In genomic region chr11:112292188-112292587, GRCh38 we compare ENCODE assay signal across 24 cellular contexts. TPM values are rescaled to one million over a fixed set of nuclear protein-coding genes. Genes with fewer than 3 reads are reported as not detected.
A peak's percentile ranks its signal among the peaks of the same experiment; 100 is the strongest.
DNase-seq lines count a peak whose midpoint lies in the region; ATAC-seq and TF ChIP-seq lines count a peak whose summit lies in the region.
"Had no signal": no experiment of that assay in that cellular context is flagged by ENCODE, and none has a peak within 500 bp of the region (broad histone marks: within the 10 kb centered on the region; RNA-seq: fewer than 3 reads in every experiment).

No MANE protein-coding gene starts in this region.

- in situ Hi-C loops in transverse colon (cut with MboI; ENCODE audit: low pct_ligation_motif_present in 1 of 4, low pct_unique_long_range_greater_than_20kb in 1 of 4, low sequenced_read_pairs in 3 of 4), result loop anchor here in 3 of 4 donors (25.0 kb wide), 3 partner anchors 180 to 995 kb away; no protein-coding TSS in a partner anchor

- no peaks in the 10 kb centered on the region for H3K79me2 ChIP-seq in osteoblast (ENCODE audit: insufficient read depth, low read length)

- H3K27ac ChIP-seq in right atrium auricular region (peak overlapping the region; percentile 84 to 90), right cardiac atrium (ENCODE audit: low read length) (no peak overlapping the region), osteoblast (ENCODE audit: low read depth, low read length) (peak overlapping the region; percentile 98), transverse colon (peak overlapping the region; percentile 13 to 80 (median 79))

- H3K9me3 ChIP-seq in right atrium auricular region (no peaks in the 10 kb centered on the region), right cardiac atrium (ENCODE audit: control insufficient read depth, low read length) (no peaks in the 10 kb centered on the region), osteoblast (ENCODE audit: low read depth, low read length) (no peaks in the 10 kb centered on the region), transverse colon (no peaks in the 10 kb centered on the region)
- H3K9me3 ChIP-seq: suprapubic skin had no signal

- no peaks in the 10 kb centered on the region for H4K20me1 ChIP-seq in osteoblast (ENCODE audit: insufficient read depth, low read length)

- H3K36me3 ChIP-seq in right atrium auricular region (no peaks in the 10 kb centered on the region), osteoblast (ENCODE audit: insufficient read depth, low read length) (no peaks in the 10 kb centered on the region), transverse colon (no peaks in the 10 kb centered on the region)
- H3K36me3 ChIP-seq: suprapubic skin had no signal

- TF ChIP-seq POLR2A in transverse colon (IDR thresholded peaks at IDR 0.05), result no peak

- H3K4me3 ChIP-seq in right atrium auricular region (no peak overlapping the region), right cardiac atrium (ENCODE audit: low read length) (no peak overlapping the region), osteoblast (ENCODE audit: insufficient read depth, low read length) (no peak overlapping the region), transverse colon (no peak overlapping the region)
- H3K4me3 ChIP-seq: suprapubic skin had no signal

- H3K27me3 Mint-ChIP-seq in brain, result peaks cover 1% of the 10 kb centered on the region

- ATAC-seq in right cardiac atrium (no peak), HG02840 (IDR thresholded peaks at IDR 0.05; ENCODE audit: low FRiP score, unreplicated experiment) (no peak)

- intact Hi-C loops in right cardiac atrium (cut with DNase I), result loop anchor here in 3 of 4 donors (5.0 to 10.0 kb wide), 4 partner anchors 65 to 993 kb away; no protein-coding TSS in a partner anchor
- intact Hi-C loops in transverse colon (cut with DNase I; ENCODE audit: low total_unique reads), result no loop called here

- peak overlapping the region; percentile 44 to 88 (median 81) for H3K4me3 Mint-ChIP-seq in brain
- H3K4me3 Mint-ChIP-seq: activated CD4-positive, alpha-beta T cell treated with anti-CD3 and anti-CD28 coated beads, Interleukin-2, amount 10 ng/mL, durations not matched to agents 24 days and 14 days; CD14-positive monocyte had no signal

- peak overlapping the region in 4 of 5 experiments; percentile 7 to 83 (median 66) for H3K27ac Mint-ChIP-seq in brain
- H3K27ac Mint-ChIP-seq: activated CD4-positive, alpha-beta T cell treated with anti-CD3 and anti-CD28 coated beads, Interleukin-2, amount 10 ng/mL, durations not matched to agents 24 days and 14 days had no signal

- H3K27me3 ChIP-seq in right atrium auricular region (no peaks in the 10 kb centered on the region), right cardiac atrium (ENCODE audit: control insufficient read depth, insufficient read depth) (no peaks in the 10 kb centered on the region), osteoblast (ENCODE audit: insufficient read depth, low read length) (no peaks in the 10 kb centered on the region), transverse colon (no peaks in the 10 kb centered on the region)
- H3K27me3 ChIP-seq: suprapubic skin had no signal

- peaks cover 23% of the 10 kb centered on the region for H3K36me3 Mint-ChIP-seq in brain
- H3K36me3 Mint-ChIP-seq: CD14-positive monocyte had no signal

- H3K4me1 ChIP-seq in right atrium auricular region (peaks cover 0 to 37% of the 10 kb centered on the region in 2 donors), right cardiac atrium (ENCODE audit: control insufficient read depth, insufficient read depth, low read length) (no peaks in the 10 kb centered on the region), osteoblast (ENCODE audit: insufficient read depth, low read length) (peaks cover 36% of the 10 kb centered on the region), transverse colon (peaks cover 2 to 22% (median 18%) of the 10 kb centered on the region in 4 donors)

- H3K4me2 ChIP-seq in osteoblast (ENCODE audit: insufficient read depth, low read length), result peak overlapping the region; percentile 65

- no peak for TF ChIP-seq EP300 in transverse colon (IDR thresholded peaks at IDR 0.05; ENCODE audit: low read depth)

- no peak overlapping the region for H2AFZ ChIP-seq in osteoblast (ENCODE audit: low read length)

- H3K4me1 Mint-ChIP-seq in brain, result peaks cover 62% of the 10 kb centered on the region

- TF ChIP-seq CTCF in right atrium auricular region (IDR thresholded peaks at IDR 0.05), result no peak
- no peak for TF ChIP-seq CTCF in brain (conservative IDR thresholded peaks at IDR 0.05)
- no peak for TF ChIP-seq CTCF in osteoblast (IDR thresholded peaks at IDR 0.05; ENCODE audit: extremely low read depth, low read depth, low read length)
- no peak for TF ChIP-seq CTCF in transverse colon (IDR thresholded peaks at IDR 0.05)
- TF ChIP-seq CTCF in GM20000 (IDR thresholded peaks at IDR 0.05; ENCODE audit: extremely low read depth, missing control alignments), result no peak

- no peak for DNase-seq in right atrium auricular region (ENCODE audit: low spot score)
- DNase-seq in right cardiac atrium, result no peak
- no peak for DNase-seq in osteoblast (ENCODE audit: insufficient read length, low spot score, missing footprints)
- no peak for DNase-seq in transverse colon
- no peak for DNase-seq in GM20000 (ENCODE audit: low spot score)
- no peak for DNase-seq in NCI-H1048 (lab: John Stamatoyannopoulos, UW)
- DNase-seq: activated CD4-positive, alpha-beta T cell treated with anti-CD3 and anti-CD28 coated beads, Interleukin-2, amount 10 ng/mL, durations not matched to agents 24 days and 14 days; activated effector memory CD4-positive, alpha-beta T cell treated with anti-CD3 and anti-CD28 coated beads, Interleukin-2, amount 50 U/mL, for 16 hours; amniotic stem cell; cerebellar nuclear complex; effector memory CD4-positive, alpha-beta T cell; glutamatergic neuron; left cardiac atrium; midbrain; NCI-H1436; NCI-H526; RPMI8226; T-helper 1 cell had no signal

- H3K9me3 Mint-ChIP-seq in brain, result peaks cover 0 to 17% (median 4%) of the 10 kb centered on the region in 5 experiments
- H3K9me3 Mint-ChIP-seq: activated CD4-positive, alpha-beta T cell treated with anti-CD3 and anti-CD28 coated beads, Interleukin-2, amount 10 ng/mL, durations not matched to agents 24 days and 14 days had no signal

RNA-seq across cellular contexts. Expression of gene PLET1, which starts 31.5 kb away (rescaled TPM):
- total RNA-seq in right atrium auricular region (not detected), right cardiac atrium (not detected), osteoblast (not detected in 2 replicates), transverse colon (not detected)
- polyA plus RNA-seq in right cardiac atrium (not detected), brain (ENCODE audit: insufficient read depth, low read depth, low replicate concordance) (not detected)
- total RNA-seq: activated CD4-positive, alpha-beta T cell treated with anti-CD3 and anti-CD28 coated beads, Interleukin-2, amount 10 ng/mL, durations not matched to agents 24 days and 14 days; left cardiac atrium; M059J; suprapubic skin had no signal
- polyA plus RNA-seq: AG04450, CD14-positive monocyte had no signal
